Comparison of ENCODE assay signal across 13 cellular contexts in genomic region chr5:127299678-127300077, GRCh38. TPM values are rescaled to one million over a fixed set of nuclear protein-coding genes. Genes with fewer than 3 reads are reported as not detected.
A peak's percentile ranks its signal among the peaks of the same experiment; 100 is the strongest.
DNase-seq lines count a peak whose midpoint lies in the region; ATAC-seq and TF ChIP-seq lines count a peak whose summit lies in the region.
"Had no signal": no experiment of that assay in that cellular context is flagged by ENCODE, and none has a peak within 500 bp of the region (broad histone marks: within the 10 kb centered on the region; RNA-seq: fewer than 3 reads in every experiment).

No MANE protein-coding gene starts in this region.

- DNase-seq in Ammon's horn (ENCODE audit: low spot score) (peak; percentile 81), MM.1S (no peak), iPS-NIHi7 (ENCODE audit: extremely low spot score) (peak; percentile 29), sigmoid colon (no peak), AML-193 (lab: John Stamatoyannopoulos, UW) (no peak)
- DNase-seq: ACHN; activated CD4-positive, alpha-beta T cell treated with anti-CD3 and anti-CD28 coated beads, Interleukin-2, amount 10 ng/mL, durations not matched to agents 7 days and 5 days; amniotic stem cell; HFFc6; PC-9 had no signal

- WGBS in sigmoid colon, 2 donors: 78 to 79% methylated on average over 2 of the region's 2 CpGs

- H3K4me2 ChIP-seq in MM.1S (ENCODE audit: low read depth, low read length): no peak overlapping the region
- H3K4me2 ChIP-seq: PC-9 had no signal

- H3K9me3 ChIP-seq in MM.1S (replicated peaks; ENCODE audit: insufficient read depth, low read length) (no peaks in the 10 kb centered on the region), sigmoid colon (no peaks in the 10 kb centered on the region)

- intact Hi-C loops in sigmoid colon (cut with DNase I): no loop called here

- H3K27ac ChIP-seq in MM.1S (ENCODE audit: low read length): no peak overlapping the region
- no peak overlapping the region for H3K27ac ChIP-seq in VCaP
- no peak overlapping the region for H3K27ac ChIP-seq in sigmoid colon
- H3K27ac ChIP-seq: PC-9 had no signal

- no peaks in the 10 kb centered on the region for H3K36me3 ChIP-seq in MM.1S (replicated peaks; ENCODE audit: insufficient read depth, low read length)
- H3K36me3 ChIP-seq in sigmoid colon: no peaks in the 10 kb centered on the region

- ATAC-seq in GM18520 (IDR thresholded peaks at IDR 0.05; ENCODE audit: unreplicated experiment): no peak
- no peak for ATAC-seq in GM18498 (IDR thresholded peaks at IDR 0.05; ENCODE audit: unreplicated experiment)

- H3K9me2 ChIP-seq in MM.1S (replicated peaks; ENCODE audit: insufficient read depth, low read length): no peaks in the 10 kb centered on the region

- no peak for TF ChIP-seq EP300 in sigmoid colon (IDR thresholded peaks at IDR 0.05)

- H3K4me3 ChIP-seq in MM.1S (ENCODE audit: low read length) (no peak overlapping the region), sigmoid colon (no peak overlapping the region)
- H3K4me3 ChIP-seq: PC-9 had no signal

- H3K27me3 ChIP-seq in MM.1S (replicated peaks; ENCODE audit: insufficient read depth, low read length) (no peaks in the 10 kb centered on the region), sigmoid colon (no peaks in the 10 kb centered on the region)

- H4K20me1 ChIP-seq in MM.1S (ENCODE audit: insufficient read depth, low read length): no peaks in the 10 kb centered on the region

- TF ChIP-seq POLR2A in sigmoid colon (IDR thresholded peaks at IDR 0.05): no peak

- H3K4me1 ChIP-seq in MM.1S (ENCODE audit: low read length) (no peaks in the 10 kb centered on the region), sigmoid colon (no peaks in the 10 kb centered on the region)

- no peaks in the 10 kb centered on the region for H3F3A ChIP-seq in MM.1S (ENCODE audit: insufficient read depth, low read length)

- TF ChIP-seq CTCF in MM.1S (IDR thresholded peaks at IDR 0.05; ENCODE audit: low read length) (peak; percentile 25; the same call in 1 of the 2 replicates), VCaP (conservative IDR thresholded peaks at IDR 0.05) (peak; percentile 82), sigmoid colon (IDR thresholded peaks at IDR 0.05) (no peak)

- H3K9ac ChIP-seq in MM.1S (ENCODE audit: low read length): no peak overlapping the region

- no peaks in the 10 kb centered on the region for H3K79me2 ChIP-seq in MM.1S (ENCODE audit: low read length)

- H2AFZ ChIP-seq in MM.1S (ENCODE audit: low read length): no peak overlapping the region
- H2AFZ ChIP-seq: PC-9 had no signal

RNA-seq across cellular contexts. Expression of gene MEGF10, which starts 9.1 kb away (rescaled TPM):
- 1 to 10 TPM; 1.2 to 3.6 (median 2.7) TPM for total RNA-seq in sigmoid colon
- under 1 TPM in 2 of 3 donors, not detected in 1; under 0.01 to 0.29 TPM for polyA plus RNA-seq in sigmoid colon
- total RNA-seq: activated CD4-positive, alpha-beta T cell treated with anti-CD3 and anti-CD28 coated beads, Interleukin-2, amount 10 ng/mL, durations not matched to agents 7 days and 5 days; HFFc6; PC-9 had no signal

Comparison
In these comparisons a context has a peak if more than half of its experiments do, and no peak if none do; other contexts are left out.
1. DNase-seq: peak in Ammon's horn (single experiment) and iPS-NIHi7 (single experiment); none in MM.1S (single experiment), sigmoid colon (single experiment) and AML-193 (0 of 2).
2. CTCF ChIP-seq: peak in MM.1S (single experiment) and VCaP (single experiment); none in sigmoid colon (0 of 4).